Comparison of ENCODE assay signal across 21 cellular contexts in genomic region chr4:14338206-14338605, GRCh38.
"Had no signal": no experiment of that assay in that cellular context is flagged by ENCODE, and none has a peak within 500 bp of the region (broad histone marks: within the 10 kb centered on the region; RNA-seq: fewer than 3 reads in every experiment).

No MANE protein-coding gene starts in this region.

- H3K36me3 Mint-ChIP-seq: activated naive CD8-positive, alpha-beta T cell; memory B cell; natural killer cell treated with Interleukin-12 subunit alpha and Interleukin-12 subunit beta and Interleukin-15 and Interleukin-18, amount 100 ng/mL, for 72 hours; stimulated activated memory B cell treated with anti-CD40 and anti-IgM and Interleukin-4, amounts not matched to agents 10 μg/mL and 1 μg/mL and 100 μg/mL, for 72 hours; WTC11 had no signal

- FAIRE-seq: keratinocyte had no signal

- H3K4me1 Mint-ChIP-seq: activated T-helper 17 cell treated with anti-CD3 and anti-CD28 coated beads, Interleukin-2, amount 50 U/mL, for 72 hours had no signal

- H3K36me3 ChIP-seq: cardiac muscle cell, heart right ventricle, uterus had no signal

- ATAC-seq: activated T-helper 17 cell treated with anti-CD3 and anti-CD28 coated beads, Interleukin-2, amount 50 U/mL, for 72 hours; heart right ventricle; left colon; natural killer cell treated with Interleukin-12 subunit alpha and Interleukin-12 subunit beta and Interleukin-15 and Interleukin-18, amount 100 ng/mL, for 72 hours; sciatic nerve; WTC11 had no signal

- H3K4me3 Mint-ChIP-seq: activated naive CD8-positive, alpha-beta T cell; activated T-helper 17 cell treated with anti-CD3 and anti-CD28 coated beads, Interleukin-2, amount 50 U/mL, for 72 hours; memory B cell; natural killer cell treated with Interleukin-12 subunit alpha and Interleukin-12 subunit beta and Interleukin-15 and Interleukin-18, amount 100 ng/mL, for 72 hours; stimulated activated memory B cell treated with anti-CD40 and anti-IgM and Interleukin-4, amounts not matched to agents 10 μg/mL and 1 μg/mL and 100 μg/mL, for 72 hours; T-helper 1 cell treated with Interleukin-12 subunit alpha and Interleukin-12 subunit beta and Interleukin-4 antibody, amounts not matched to agents 30 μg/mL and 1 μg/mL, for 36 hours; WTC11 had no signal

- H3K9me3 Mint-ChIP-seq: memory B cell; T-helper 1 cell treated with Interleukin-12 subunit alpha and Interleukin-12 subunit beta and Interleukin-4 antibody, amounts not matched to agents 30 μg/mL and 1 μg/mL, for 36 hours had no signal

- H3K27me3 Mint-ChIP-seq: memory B cell; natural killer cell treated with Interleukin-12 subunit alpha and Interleukin-12 subunit beta and Interleukin-15 and Interleukin-18, amount 100 ng/mL, for 72 hours; stimulated activated memory B cell treated with anti-CD40 and anti-IgM and Interleukin-4, amounts not matched to agents 10 μg/mL and 1 μg/mL and 100 μg/mL, for 72 hours had no signal

- H3K27me3 ChIP-seq: cardiac muscle cell, heart right ventricle, testis, uterus had no signal

- DNase-seq: activated T-cell treated with anti-CD3 and anti-CD28 coated beads, Interleukin-2, amount 50 U/mL, for 1 hour; amniotic stem cell; erythroblast; heart right ventricle; left colon; stimulated activated CD4-positive, alpha-beta T cell treated with anti-CD3 and anti-CD28 coated beads, Interleukin-15, amount 100 ng/mL, for 24 hours; T1000; testis; trophoblast cell; uterus had no signal

- H3K4me3 ChIP-seq: cardiac muscle cell, heart right ventricle, smooth muscle cell, testis, uterus had no signal
